ENCODE assay signal across 19 cellular contexts in the genomic region with DNA sequence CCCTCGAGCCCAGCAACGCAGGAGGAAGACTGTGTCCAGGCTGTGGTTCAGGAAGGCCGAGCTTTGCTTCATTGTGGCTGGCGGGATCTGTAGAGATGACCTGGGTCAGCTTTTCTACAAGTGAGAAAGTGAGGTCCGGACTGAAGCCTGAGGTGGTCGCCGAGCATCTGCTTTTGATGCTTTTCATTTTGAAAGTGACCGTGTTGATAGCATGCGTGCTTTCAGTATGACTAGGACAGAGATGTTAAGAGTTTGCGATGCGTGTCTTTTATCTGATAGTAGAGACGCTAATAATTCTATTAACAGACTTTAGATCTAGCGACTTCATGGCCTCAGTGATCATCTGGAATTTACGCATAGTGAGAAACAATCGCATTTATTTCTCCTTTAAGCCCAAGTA. TPM values are rescaled to one million over a fixed set of nuclear protein-coding genes. Genes with fewer than 3 reads are reported as not detected.
DNase-seq lines count a peak whose midpoint lies in the region; ATAC-seq, FAIRE-seq and TF ChIP-seq lines count a peak whose summit lies in the region.
"Had no signal": no experiment of that assay in that cellular context is flagged by ENCODE, and none has a peak within 500 bp of the region (broad histone marks: within the 10 kb centered on the region; RNA-seq: fewer than 3 reads in every experiment).

No MANE protein-coding gene starts in this region.

- 27% methylated on average over 15 of the region's 15 CpGs for whole genome bisulfite sequencing in GM12878 (ENCODE audit: insufficient coverage, insufficient replicate concordance, low lambda C conversion rate, missing lambda C conversion rate)
- 92% methylated on average over 15 of the region's 15 CpGs for WGBS in prostate gland

- no peak overlapping the region for H2AFZ ChIP-seq in GM12878 (ENCODE audit: control insufficient read depth, low read depth, low read length)

- TF ChIP-seq POLR2A in GM12878 (IDR thresholded peaks at IDR 0.05; ENCODE audit: low read depth, low read length) (no peak), prostate gland (IDR thresholded peaks at IDR 0.05) (no peak)

- peaks cover 27% of the 10 kb centered on the region for H3K36me3 ChIP-seq in CD8-positive, alpha-beta memory T cell (ENCODE audit: insufficient read depth, low read length)
- peaks cover 23 to 31% of the 10 kb centered on the region in 2 experiments; a peak in 3 of 4 replicates for H3K36me3 ChIP-seq in GM12878 (ENCODE audit: control insufficient read depth in 2 of 2, insufficient read depth in 2 of 2, low read length in 1 of 2)
- no peaks in the 10 kb centered on the region for H3K36me3 ChIP-seq in prostate gland

- H3K4me1 ChIP-seq in CD8-positive, alpha-beta memory T cell (ENCODE audit: insufficient read depth, low read length): no peaks in the 10 kb centered on the region
- peaks cover 20% of the 10 kb centered on the region for H3K4me1 ChIP-seq in GM12878 (ENCODE audit: control insufficient read depth, insufficient read depth, low read length)
- no peaks in the 10 kb centered on the region for H3K4me1 ChIP-seq in prostate gland (replicated peaks)
- H3K4me1 ChIP-seq: BLaER1 treated with 17β-estradiol and CSF1 and Interleukin-3, amounts not matched to agents 10 nM and 100 nM; Caco-2 had no signal

- TF ChIP-seq RAD21 in GM12878 (IDR thresholded peaks at IDR 0.05; ENCODE audit: insufficient read depth, low read depth, low read length): no peak

- no peak overlapping the region for H3K9ac ChIP-seq in GM12878 (ENCODE audit: control insufficient read depth, insufficient read depth, low read length)
- H3K9ac ChIP-seq: BLaER1 treated with 17β-estradiol and CSF1 and Interleukin-3, amounts not matched to agents 10 nM and 100 nM had no signal

- no peak; a peak in 1 of 4 replicates for TF ChIP-seq EP300 in GM12878 (IDR thresholded peaks at IDR 0.05; ENCODE audit: borderline replicate concordance in 1 of 2, control insufficient read depth in 1 of 2, low read depth in 2 of 2, low read length in 2 of 2)

- no TSS peak for BruUV-seq in GM12878 (replicated peaks; lab: Mats Ljungman, UMichigan)

- H3K36me3 Mint-ChIP-seq in CD8-positive, alpha-beta memory T cell: peaks cover 14 to 96% (median 37%) of the 10 kb centered on the region in 3 donors
- H3K36me3 Mint-ChIP-seq in memory B cell: peaks cover 39% of the 10 kb centered on the region
- peaks cover 95% of the 10 kb centered on the region for H3K36me3 Mint-ChIP-seq in stimulated activated effector memory CD8-positive, alpha-beta T cell treated with anti-CD3 and anti-CD28 coated beads, Interleukin-12 subunit alpha, Interleukin-12 subunit beta, amount 100 ng/mL, for 72 hours

- H3K4me3 Mint-ChIP-seq in CD8-positive, alpha-beta memory T cell: no peak overlapping the region
- H3K4me3 Mint-ChIP-seq in memory B cell: no peak overlapping the region
- H3K4me3 Mint-ChIP-seq in stimulated activated effector memory CD8-positive, alpha-beta T cell treated with anti-CD3 and anti-CD28 coated beads, Interleukin-12 subunit alpha, Interleukin-12 subunit beta, amount 100 ng/mL, for 72 hours: no peak overlapping the region
- H3K4me3 Mint-ChIP-seq: B cell, H9 had no signal

- H3K27ac Mint-ChIP-seq in CD8-positive, alpha-beta memory T cell: peak overlapping the region in 5 of 8 donors; percentile 1 to 83 (median 56)
- H3K27ac Mint-ChIP-seq in memory B cell: peak overlapping the region; percentile 11
- H3K27ac Mint-ChIP-seq in stimulated activated effector memory CD8-positive, alpha-beta T cell treated with anti-CD3 and anti-CD28 coated beads, Interleukin-12 subunit alpha, Interleukin-12 subunit beta, amount 100 ng/mL, for 72 hours: peak overlapping the region; percentile 41
- H3K27ac Mint-ChIP-seq: B cell, H9 had no signal

- RAD21 ChIA-PET in GM12878 (lab: Charles Lee; ENCODE audit: unreplicated experiment): no interaction called here

- peaks cover 9 to 20% (median 16%) of the 10 kb centered on the region in 3 donors for H3K4me1 Mint-ChIP-seq in CD8-positive, alpha-beta memory T cell
- H3K4me1 Mint-ChIP-seq in memory B cell: peaks cover 11% of the 10 kb centered on the region
- peaks cover 14% of the 10 kb centered on the region for H3K4me1 Mint-ChIP-seq in stimulated activated effector memory CD8-positive, alpha-beta T cell treated with anti-CD3 and anti-CD28 coated beads, Interleukin-12 subunit alpha, Interleukin-12 subunit beta, amount 100 ng/mL, for 72 hours
- H3K4me1 Mint-ChIP-seq: B cell, H9 had no signal

- intact Hi-C loops in GM12878 (cut with micrococcal nuclease; ENCODE audit: unreplicated experiment): no loop called here
- intact Hi-C loops in prostate gland (cut with DNase I): no loop called here

- FAIRE-seq in GM12878 (lab: Jason Lieb, UNC): peak; percentile 76
- FAIRE-seq: GM19239, H1, HepG2 had no signal

- no peak overlapping the region for H3K4me3 ChIP-seq in CD8-positive, alpha-beta memory T cell (ENCODE audit: low read length)
- H3K4me3 ChIP-seq in GM12878: no peak overlapping the region
- no peak overlapping the region for H3K4me3 ChIP-seq in prostate gland
- H3K4me3 ChIP-seq: BLaER1 treated with 17β-estradiol and CSF1 and Interleukin-3, amounts not matched to agents 10 nM and 100 nM had no signal

- no peaks in the 10 kb centered on the region for H3K9me3 ChIP-seq in CD8-positive, alpha-beta memory T cell (ENCODE audit: low read length)
- H3K9me3 ChIP-seq in GM12878 (replicated peaks; ENCODE audit: control insufficient read depth, insufficient read depth, low read length) (no peaks in the 10 kb centered on the region), prostate gland (no peaks in the 10 kb centered on the region)
- H3K9me3 ChIP-seq: BLaER1 treated with 17β-estradiol and CSF1 and Interleukin-3, amounts not matched to agents 10 nM and 100 nM; Caco-2 had no signal

- ATAC-seq in GM12878 (peak; percentile 78), memory B cell (ENCODE audit: low read depth) (no peak)
- ATAC-seq in stimulated activated effector memory CD8-positive, alpha-beta T cell treated with anti-CD3 and anti-CD28 coated beads, Interleukin-12 subunit alpha, Interleukin-12 subunit beta, amount 100 ng/mL, for 72 hours: peak; percentile 53
- ATAC-seq: HepG2 had no signal

- POLR2A ChIA-PET in CD8-positive, alpha-beta memory T cell (lab: Charles Lee): interaction anchor here (0.6 kb wide), 1 partner anchor 165 kb away, joined by 3 read pairs; no protein-coding TSS in a partner anchor
- POLR2A ChIA-PET in GM12878 (lab: Charles Lee): no interaction called here

- SMC1A ChIA-PET in GM12878 (lab: Charles Lee; ENCODE audit: uncharacterized antibody, unreplicated experiment): interaction anchor here (0.7 to 1.0 kb wide), 3 partner anchors 24 to 242 kb away, joined by 3 to 5 read pairs (median 3); no protein-coding TSS in a partner anchor

- in situ Hi-C loops in GM12878 (cut with MboI): no loop called here

- TF ChIP-seq CTCF in GM12878 (IDR thresholded peaks at IDR 0.05 in 2 of 3, conservative IDR thresholded peaks at IDR 0.05 in 1 of 3; ENCODE audit: control insufficient read depth in 2 of 3, extremely low read depth in 1 of 3, insufficient read depth in 1 of 3, low read depth in 3 of 3, low read length in 3 of 3) (no peak), prostate gland (IDR thresholded peaks at IDR 0.05) (no peak)

- H3K27me3 Mint-ChIP-seq in CD8-positive, alpha-beta memory T cell: no peaks in the 10 kb centered on the region
- H3K27me3 Mint-ChIP-seq in memory B cell: no peaks in the 10 kb centered on the region
- H3K27me3 Mint-ChIP-seq: B cell; CD4-positive, CD25-positive, alpha-beta regulatory T cell; IgD-negative memory B cell had no signal

- CTCF ChIA-PET in CD8-positive, alpha-beta memory T cell (lab: Charles Lee): no interaction called here
- CTCF ChIA-PET in GM12878 (lab: Yijun Ruan, JAX): no interaction called here

- H3K79me2 ChIP-seq in GM12878 (ENCODE audit: control insufficient read depth, insufficient read depth, low read length): no peaks in the 10 kb centered on the region

- H3K9me3 Mint-ChIP-seq in CD8-positive, alpha-beta memory T cell: no peaks in the 10 kb centered on the region
- no peaks in the 10 kb centered on the region for H3K9me3 Mint-ChIP-seq in memory B cell
- no peaks in the 10 kb centered on the region for H3K9me3 Mint-ChIP-seq in stimulated activated effector memory CD8-positive, alpha-beta T cell treated with anti-CD3 and anti-CD28 coated beads, Interleukin-12 subunit alpha, Interleukin-12 subunit beta, amount 100 ng/mL, for 72 hours
- H3K9me3 Mint-ChIP-seq: H9, IgD-negative memory B cell had no signal

- no peaks in the 10 kb centered on the region for H4K20me1 ChIP-seq in GM12878 (ENCODE audit: control insufficient read depth, insufficient read depth)

- no peaks in the 10 kb centered on the region for H3K27me3 ChIP-seq in CD8-positive, alpha-beta memory T cell (ENCODE audit: insufficient read depth, low read length, poor library complexity, severe bottlenecking)
- H3K27me3 ChIP-seq in GM12878 (replicated peaks in 1 of 2; ENCODE audit: control insufficient read depth in 2 of 2, insufficient read depth in 2 of 2, low read length in 1 of 2) (no peaks in the 10 kb centered on the region), prostate gland (replicated peaks; ENCODE audit: insufficient read depth) (no peaks in the 10 kb centered on the region)
- H3K27me3 ChIP-seq: BLaER1 treated with 17β-estradiol and CSF1 and Interleukin-3, amounts not matched to agents 10 nM and 100 nM had no signal

- peak overlapping the region; percentile 73 for H3K4me2 ChIP-seq in GM12878 (ENCODE audit: control insufficient read depth, insufficient read depth)
- H3K4me2 ChIP-seq: BLaER1 treated with 17β-estradiol and CSF1 and Interleukin-3, amounts not matched to agents 10 nM and 100 nM had no signal

- H3K27ac ChIP-seq in CD8-positive, alpha-beta memory T cell (ENCODE audit: low read depth, low read length): no peak overlapping the region
- H3K27ac ChIP-seq in GM12878 (ENCODE audit: control insufficient read depth, insufficient read depth) (peak overlapping the region; percentile 62), prostate gland (no peak overlapping the region)
- H3K27ac ChIP-seq: BLaER1 treated with 17β-estradiol and CSF1 and Interleukin-3, amounts not matched to agents 10 nM and 100 nM had no signal

- peak in 1 of 5 donors; percentile 27 for DNase-seq in CD8-positive, alpha-beta memory T cell
- DNase-seq in GM12878 (ENCODE audit: low read depth, low spot score) (no peak), memory B cell (ENCODE audit: low spot score in 2 of 2) (no peak), germinal center (ENCODE audit: low spot score) (no peak), prostate gland (ENCODE audit: low spot score) (no peak), ureter (ENCODE audit: low spot score) (no peak)
- DNase-seq in stimulated activated effector memory CD8-positive, alpha-beta T cell treated with anti-CD3 and anti-CD28 coated beads, Interleukin-12 subunit alpha, Interleukin-12 subunit beta, amount 100 ng/mL, for 72 hours (ENCODE audit: low spot score in 2 of 2): no peak
- DNase-seq: Caco-2; CD4-positive, CD25-positive, alpha-beta regulatory T cell; DMS153; DMS79 treated with DMSO at 0.1 percent for 48 hours; GF-D8; H9 had no signal

RNA-seq across cellular contexts. Expression of gene CTDP1, which starts 28.1 kb away (rescaled TPM):
- 10 to 100 TPM; 35.3 to 38.0 TPM for total RNA-seq in CD8-positive, alpha-beta memory T cell
- 31.0 TPM for polyA plus RNA-seq in CD8-positive, alpha-beta memory T cell
- total RNA-seq in GM12878 (2013; cell fraction: nucleolus; rRNA removed): 25.6 and 26.8 TPM in 2 replicates
- total RNA-seq in GM12878 (2014; rRNA removed): 22.1 and 23.8 TPM in 2 replicates
- total RNA-seq in GM12878 (2014; rRNA removed; fragmentation: Illumina TruSeq; extraction: Trizol): 7.3 and 8.0 TPM in 2 replicates
- total RNA-seq in GM12878 (2021): 30.4 and 31.3 TPM in 2 replicates
- polyA plus RNA-seq in GM12878 (2011; ENCODE audit: low read depth): 5.9 TPM
- 4.9 and 9.5 TPM in 2 replicates for polyA plus RNA-seq in GM12878 (2011; rRNA removed)
- polyA plus RNA-seq in GM12878 (2011; cell fraction: cytosol; rRNA removed): 9.0 and 10.2 TPM in 2 replicates
- polyA plus RNA-seq in GM12878 (2011; cell fraction: nucleus; rRNA removed): 37.1 and 48.0 TPM in 2 replicates
- 12.2 and 14.2 TPM in 2 replicates for polyA plus RNA-seq in GM12878 (2012)
- 1.9 and 6.0 TPM in 2 replicates for polyA plus RNA-seq in GM12878 (2014; fragmentation: Illumina TruSeq; extraction: Trizol)
- polyA plus RNA-seq in GM12878 (2014; fragmentation: Nextera tagmentation; extraction: Ambion mirVana): 1 to 10 TPM in 1 of 2 experiments, under 1 TPM in 1; 0.32 to 1.6 TPM
- polyA plus RNA-seq in GM12878 (2014; rRNA removed): 16.7 and 19.3 TPM in 2 replicates
- polyA plus RNA-seq in GM12878 (2016; fragmentation: Nextera tagmentation; extraction: Ambion mirVana): 10 to 100 TPM in 1 of 2 experiments, 1 to 10 TPM in 1; 4.2 to 13.9 TPM
- polyA minus RNA-seq in GM12878 (2011; rRNA and poly(A)+ RNA removed): 13.9 and 14.8 TPM in 2 replicates
- polyA minus RNA-seq in GM12878 (2011; cell fraction: cytosol; rRNA and poly(A)+ RNA removed): 5.6 and 10.0 TPM in 2 replicates
- polyA minus RNA-seq in GM12878 (2011; cell fraction: nucleus; rRNA and poly(A)+ RNA removed): 17.0 and 31.8 TPM in 2 replicates
- 10 to 100 TPM; 23.0 to 33.6 TPM for total RNA-seq in prostate gland
- total RNA-seq in ureter: 23.8 TPM
